In genomic region chr22:37849089-37849751, GRCh38 we compare ENCODE assay signal across 8 cellular contexts. TPM values are rescaled to one million over a fixed set of nuclear protein-coding genes. Genes with fewer than 3 reads are reported as not detected.
DNase-seq lines count a peak whose midpoint lies in the region; ATAC-seq and TF ChIP-seq lines count a peak whose summit lies in the region.

Gene EIF3L, plus strand, starts transcription at chr22:37849419. Its CDS starts 31 bp downstream, at chr22:37849450.

- CTCF ChIA-PET in AG04450 (lab: Charles Lee), result interaction anchor here (1.4 to 1.5 kb wide), 2 partner anchors 12 to 15 kb away, joined by 3 to 11 read pairs; no protein-coding TSS in a partner anchor

- H3K4me1 ChIP-seq in colonic mucosa, result peaks cover 5% of the 10 kb centered on the region

- H3K36me3 ChIP-seq in colonic mucosa, result peaks cover 14% of the 10 kb centered on the region

- peak; percentile 57 for ATAC-seq in GM18909 (IDR thresholded peaks at IDR 0.05; ENCODE audit: poor library complexity, unreplicated experiment)
- peak; percentile 48 for ATAC-seq in HG03342 (IDR thresholded peaks at IDR 0.05; ENCODE audit: unreplicated experiment)

- intact Hi-C loops in colonic mucosa (cut with DNase I), result no loop called here

- H3K27ac ChIP-seq in AG04450 (ENCODE audit: low read depth, low read length) (peak within 1 kb of the TSS; percentile 87), colonic mucosa (peak within 1 kb of the TSS; percentile 89)

- H3K4me3 ChIP-seq in AG04450 (ENCODE audit: low read depth, low read length) (peak within 1 kb of the TSS; percentile 99), colonic mucosa (peak within 1 kb of the TSS; percentile 78)

- POLR2A ChIA-PET in AG04450 (lab: Yijun Ruan, JAX), result interaction anchor here (0.8 kb wide), 1 partner anchor 56 kb away, joined by 3 read pairs; no protein-coding TSS in a partner anchor

- H3K27me3 ChIP-seq in AG04450 (ENCODE audit: control insufficient read depth, insufficient read depth, low read length) (no peaks in the 10 kb centered on the region), colonic mucosa (no peaks in the 10 kb centered on the region)

- TF ChIP-seq CTCF in AG04450 (IDR thresholded peaks at IDR 0.05; ENCODE audit: low read depth, low read length), result no peak
- TF ChIP-seq CTCF in colonic mucosa (IDR thresholded peaks at IDR 0.05), result no peak

- peak within 1 kb of the TSS; percentile 83 to 93 for H3K9ac ChIP-seq in colonic mucosa (ENCODE audit: low read depth in 2 of 2, low read length in 2 of 2)

- H3K9me3 ChIP-seq in AG04450 (ENCODE audit: control insufficient read depth, insufficient read depth, low read length) (peaks cover 4% of the 10 kb centered on the region; the same call in 1 of the 2 replicates), colonic mucosa (no peaks in the 10 kb centered on the region)

- DNase-seq in AG04450 (ENCODE audit: low read depth, low spot score) (peak; percentile 48), NCI-H524 (lab: John Stamatoyannopoulos, UW) (peak; percentile 76 to 89), colonic mucosa (peak; percentile 93), kidney tubule cell (ENCODE audit: low spot score) (peak; percentile 92)
- peak; percentile 94 for DNase-seq in activated CD4-positive, alpha-beta T cell treated with anti-CD3 and anti-CD28 coated beads for 48 hours
- DNase-seq in stimulated activated CD4-positive, alpha-beta T cell treated with anti-CD3 and anti-CD28 coated beads, Interleukin-1b, Interleukin-23, amount 100 ng/mL, for 1 hour (ENCODE audit: low read depth in 2 of 2), result peak; percentile 57 to 71

RNA-seq across cellular contexts. Expression of gene EIF3L, which starts in this region (rescaled TPM):
- 833 and 867 TPM in 2 replicates for polyA plus RNA-seq in AG04450 (2011; rRNA removed)
- polyA minus RNA-seq in AG04450 (2011; rRNA and poly(A)+ RNA removed), result 654 and 673 TPM in 2 replicates
- total RNA-seq in colonic mucosa, result 100 to 1,000 TPM; 358 to 451 TPM

Comparison
In these comparisons a context has a peak if more than half of its experiments do, and no peak if none do; other contexts are left out.
1. Peak in every context shown above with its lines: DNase-seq, ATAC-seq, H3K4me3 ChIP-seq and H3K27ac ChIP-seq.